ENCODE assay signal across 24 cellular contexts in genomic region chr14:33922125-33922524, GRCh38. TPM values are rescaled to one million over a fixed set of nuclear protein-coding genes. Genes with fewer than 3 reads are reported as not detected.
DNase-seq lines count a peak whose midpoint lies in the region; TF ChIP-seq lines count a peak whose summit lies in the region.
"Had no signal": no experiment of that assay in that cellular context is flagged by ENCODE, and none has a peak within 500 bp of the region (broad histone marks: within the 10 kb centered on the region; RNA-seq: fewer than 3 reads in every experiment).

No MANE protein-coding gene starts in this region.

- no peak for TF ChIP-seq CTCF in astrocyte of the spinal cord (IDR thresholded peaks at IDR 0.05; ENCODE audit: low read depth, low read length)

- no peak overlapping the region for H3K4me3 ChIP-seq in astrocyte of the spinal cord (ENCODE audit: low read depth, low read length)
- H3K4me3 ChIP-seq: adrenal gland, colonic mucosa, esophagus squamous epithelium, upper lobe of right lung had no signal

- peak; percentile 37 for DNase-seq in GDM1 (lab: John Stamatoyannopoulos, UW)
- DNase-seq in M059J (ENCODE audit: low read depth) = peak; percentile 27
- DNase-seq in astrocyte of the spinal cord (ENCODE audit: low read depth, low spot score) = peak; percentile 36
- peak; percentile 77 for DNase-seq in glomerular endothelial cell (ENCODE audit: extremely low read depth, low read depth, low spot score)
- DNase-seq in stimulated activated CD4-positive, alpha-beta T cell treated with anti-CD3 and anti-CD28 coated beads, Interleukin-2, amount 100 ng/mL, for 48 hours = no peak
- no peak for DNase-seq in effector CD8-positive, alpha-beta T cell (lab: John Stamatoyannopoulos, UW)
- no peak for DNase-seq in SHP77 (lab: John Stamatoyannopoulos, UW)
- DNase-seq in NK-92 treated with Interleukin-12 subunit alpha and Interleukin-12 subunit beta, amount 100 ng/mL, for 24 hours (lab: John Stamatoyannopoulos, UW) = no peak
- DNase-seq: activated CD4-positive, alpha-beta T cell treated with anti-CD3 and anti-CD28 coated beads, Interleukin-2, amount 50 U/mL, for 48 hours; activated CD4-positive, CD25-positive, alpha-beta regulatory T cell treated with anti-CD3 and anti-CD28 coated beads, Interleukin-2, amount 50 U/mL, for 72 hours; activated naive CD4-positive, alpha-beta T cell; activated T-cell treated with anti-CD3 and anti-CD28 coated beads, Interleukin-2, amount 50 U/mL, for 72 hours; adrenal gland; BE2C; CD8-positive, alpha-beta T cell; colonic mucosa; effector memory CD4-positive, alpha-beta T cell; esophagus squamous epithelium; NCI-H1092 treated with DMSO at 0.1 percent for 48 hours; NCI-H187 treated with DMSO at 0.1 percent for 48 hours; NCI-H2171; NCI-H510A; stimulated activated CD4-positive, alpha-beta T cell treated with anti-CD3 and anti-CD28 coated beads, Interleukin-4, amount 100 ng/mL, for 4 hours; upper lobe of right lung had no signal

- in situ Hi-C loops in astrocyte of the spinal cord (cut with HindIII; ENCODE audit: low sequenced_read_pairs) = no loop called here

RNA-seq across cellular contexts. Expression of gene EGLN3, which starts 28.7 kb away (rescaled TPM):
- total RNA-seq in M059J (2014; rRNA removed; shearing (Covaris generic)) = 22.2 and 30.1 TPM in 2 replicates
- total RNA-seq in glomerular endothelial cell = 1.3 and 2.9 TPM in 2 replicates

Comparison
In these comparisons a context has a peak if more than half of its experiments do, and no peak if none do; other contexts are left out.
1. DNase-seq: peak in GDM1 (single experiment), M059J (single experiment), astrocyte of the spinal cord (single experiment) and glomerular endothelial cell (single experiment); none in stimulated activated CD4-positive, alpha-beta T cell treated with anti-CD3 and anti-CD28 coated beads, Interleukin-2, amount 100 ng/mL, for 48 hours (0 of 2), effector CD8-positive, alpha-beta T cell (single experiment), SHP77 (0 of 2) and NK-92 treated with Interleukin-12 subunit alpha and Interleukin-12 subunit beta, amount 100 ng/mL, for 24 hours (single experiment).